2 cellular contexts compared by ENCODE assay signal in the genomic region with DNA sequence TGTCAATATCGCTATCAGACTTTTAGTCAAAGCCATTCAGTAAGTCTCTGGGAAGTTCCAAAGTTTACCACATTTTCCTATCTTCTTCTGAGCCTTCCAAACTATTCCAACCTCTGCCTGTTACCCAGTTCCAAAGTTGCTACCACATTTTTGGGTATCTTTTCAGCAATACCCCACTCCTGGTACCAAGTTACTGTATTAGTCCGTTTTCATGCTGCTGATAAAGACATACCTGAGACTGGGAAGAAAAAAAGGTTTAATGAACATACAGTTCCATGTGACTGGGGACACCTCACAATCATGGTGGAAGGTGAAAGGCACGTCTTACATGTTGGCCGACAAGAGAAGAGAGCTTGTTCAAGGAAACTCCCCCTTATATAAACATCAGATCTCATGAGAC.
DNase-seq lines count a peak whose midpoint lies in the region; ATAC-seq, FAIRE-seq and TF ChIP-seq lines count a peak whose summit lies in the region.
"Not testable (repeated sequence)": the region's sequence is repeated elsewhere in the genome, so short reads cannot be mapped to it uniquely, and the experiment has no call there.

No MANE protein-coding gene starts in this region.

- FAIRE-seq in K562 (lab: Jason Lieb, UNC) = not testable (repeated sequence)

- DNase-seq in K562 (ENCODE audit: extremely low read depth in 1 of 4, low spot score in 3 of 4) = not testable (repeated sequence)

- WGBS in K562 (ENCODE audit: insufficient coverage, low coverage, missing lambda C conversion rate) = 2% methylated on average over 4 of the region's 4 CpGs

- not testable (repeated sequence) for TF ChIP-seq RAD21 in K562 (CRISPR knock-in tag; conservative IDR thresholded peaks at IDR 0.05 in 1 of 2, IDR thresholded peaks at IDR 0.05 in 1 of 2)

- not testable (repeated sequence) for H3K27me3 ChIP-seq in K562 (ENCODE audit: control insufficient read depth in 2 of 2, insufficient read depth in 2 of 2, low read length in 2 of 2)

- H3K36me3 ChIP-seq in HEK293 (ENCODE audit: control insufficient read depth in 2 of 2, insufficient read depth in 1 of 2, low read length in 2 of 2); K562 (ENCODE audit: control insufficient read depth, insufficient read depth, low read length): not testable (repeated sequence)

- TF ChIP-seq POLR2A in K562 (conservative IDR thresholded peaks at IDR 0.05) = not testable (repeated sequence)

- not testable (repeated sequence) for H2AFZ ChIP-seq in K562 (ENCODE audit: low read depth, low read length)

- H4K20me1 ChIP-seq in K562 (replicated peaks; ENCODE audit: control insufficient read depth, insufficient read depth, low read length) = not testable (repeated sequence)

- POLR2A ChIA-PET in HEK293 (lab: Yijun Ruan, JAX); K562 (lab: Yijun Ruan, JAX): not testable (repeated sequence)

- H3K9me3 ChIP-seq in HEK293 (ENCODE audit: control insufficient read depth, insufficient read depth, low read depth, low read length); K562 (replicated peaks; ENCODE audit: control insufficient read depth, insufficient read depth, low read depth, low read length): not testable (repeated sequence)

- CTCF ChIA-PET in HEK293 (lab: Yijun Ruan, JAX); K562 (lab: Yijun Ruan, JAX; ENCODE audit: low intra/inter-chr PET ratio): not testable (repeated sequence)

- in situ Hi-C loops in K562 (cut with MboI) = not testable (repeated sequence)

- not testable (repeated sequence) for H3K79me2 ChIP-seq in K562 (ENCODE audit: control insufficient read depth, insufficient read depth, low read length)

- H3K4me1 ChIP-seq in HEK293 (ENCODE audit: control insufficient read depth, insufficient read depth, low read length); K562 (replicated peaks in 1 of 2; ENCODE audit: control insufficient read depth in 2 of 2, insufficient read depth in 2 of 2, low read length in 2 of 2): not testable (repeated sequence)

- not testable (repeated sequence) for TF ChIP-seq EP300 in K562 (IDR thresholded peaks at IDR 0.05; ENCODE audit: low read length)

- not testable (repeated sequence) for H3K9ac ChIP-seq in K562 (ENCODE audit: insufficient read depth in 1 of 2, low read depth in 2 of 2, low read length in 2 of 2)

- intact Hi-C loops in K562 (cut with micrococcal nuclease) = not testable (repeated sequence)

- BruUV-seq in K562 (replicated peaks; lab: Mats Ljungman, UMichigan) = not testable (repeated sequence)

- not testable (repeated sequence) for H3K4me2 ChIP-seq in K562 (ENCODE audit: insufficient read depth, low read length)

- not testable (repeated sequence) for H3K9me1 ChIP-seq in K562 (ENCODE audit: control insufficient read depth, insufficient read depth, low read length)

- not testable (repeated sequence) for H3K27ac ChIP-seq in HEK293 (ENCODE audit: extremely low read depth, low read depth, low read length); K562 (ENCODE audit: extremely low read depth, low read depth, low read length)

- not testable (repeated sequence) for TF ChIP-seq CTCF in HEK293 (tag by site-specific recombination; IDR thresholded peaks at IDR 0.05); K562 (IDR thresholded peaks at IDR 0.05 in 2 of 3, conservative IDR thresholded peaks at IDR 0.05 in 1 of 3; ENCODE audit: insufficient read depth in 2 of 3, low read depth in 1 of 3, low read length in 3 of 3)

- H3K4me3 ChIP-seq in HEK293 (ENCODE audit: low read depth, low read length); K562: not testable (repeated sequence)

- not testable (repeated sequence) for ATAC-seq in K562

TF ChIP-seq in HEK293, 187 proteins besides CTCF, POLR2A, EP300 and RAD21:
- peak; percentile 76 for TF ChIP-seq ZNF707 (tag by site-specific recombination; IDR thresholded peaks at IDR 0.05)
TF ChIP-seq in HEK293: peak in this region for 1; not testable (repeated sequence) for 186.

TF ChIP-seq in K562, 482 proteins besides CTCF, POLR2A, EP300 and RAD21:
- peak; percentile 86 for TF ChIP-seq ZNF707 (CRISPR knock-in tag; conservative IDR thresholded peaks at IDR 0.05)
